In the genomic region with DNA sequence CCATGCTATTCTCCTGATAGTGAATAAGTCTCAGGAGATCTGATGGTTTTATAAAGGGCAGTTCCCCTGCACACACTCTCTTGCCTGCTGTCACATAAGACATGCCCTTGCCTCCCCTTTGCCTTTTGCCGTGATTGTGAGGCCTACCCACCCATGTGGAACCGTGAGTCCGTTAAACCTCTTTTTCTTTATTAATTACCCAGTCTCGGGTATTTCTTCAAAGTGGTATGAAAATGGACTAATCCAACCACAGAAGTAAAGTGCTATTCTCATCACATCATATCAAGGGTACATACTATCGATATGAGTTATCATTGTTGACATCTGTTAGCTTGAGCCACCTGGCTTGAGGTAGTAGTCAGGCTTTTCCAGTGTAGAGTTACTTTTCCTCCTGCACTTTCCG, we compare ENCODE assay signal across 14 cellular contexts. TPM values are rescaled to one million over a fixed set of nuclear protein-coding genes. Genes with fewer than 3 reads are reported as not detected.
DNase-seq lines count a peak whose midpoint lies in the region; ATAC-seq and TF ChIP-seq lines count a peak whose summit lies in the region.
"Had no signal": no experiment of that assay in that cellular context is flagged by ENCODE, and none has a peak within 500 bp of the region (broad histone marks: within the 10 kb centered on the region; RNA-seq: fewer than 3 reads in every experiment).

No MANE protein-coding gene starts in this region.

- intact Hi-C loops in ascending aorta (cut with DNase I) (no loop called here), spleen (cut with DNase I; ENCODE audit: low total_unique reads) (no loop called here), dorsolateral prefrontal cortex (cut with DNase I) (no loop called here)

- peaks cover 21% of the 10 kb centered on the region for H3K36me3 Mint-ChIP-seq in activated CD8-positive, alpha-beta memory T cell treated with anti-CD3 and anti-CD28 coated beads, Interleukin-2, amount 10 ng/mL, durations not matched to agents 7 days and 5 days

- H3K9me3 ChIP-seq in ascending aorta = no peaks in the 10 kb centered on the region
- peaks cover 0 to 9% (median 0%) of the 10 kb centered on the region in 8 donors for H3K9me3 ChIP-seq in spleen
- H3K9me3 ChIP-seq: thyroid gland had no signal

- peak overlapping the region; percentile 6 to 97 for H3K27ac ChIP-seq in ascending aorta
- H3K27ac ChIP-seq in spleen = peak overlapping the region in 5 of 8 donors; percentile 4 to 97 (median 95)
- H3K27ac ChIP-seq in dorsolateral prefrontal cortex = no peak overlapping the region
- H3K27ac ChIP-seq: thyroid gland had no signal

- TF ChIP-seq CTCF in ascending aorta (IDR thresholded peaks at IDR 0.05) (no peak), spleen (IDR thresholded peaks at IDR 0.05 in 8 of 11, conservative IDR thresholded peaks at IDR 0.05 in 3 of 11) (no peak), dorsolateral prefrontal cortex (IDR thresholded peaks at IDR 0.05 in 54 of 56, conservative IDR thresholded peaks at IDR 0.05 in 2 of 56; ENCODE audit: low read depth in 1 of 56, partially characterized antibody in 56 of 56) (no peak)

- H3K4me3 ChIP-seq in ascending aorta = no peak overlapping the region
- H3K4me3 ChIP-seq in spleen = no peak overlapping the region
- H3K4me3 ChIP-seq in dorsolateral prefrontal cortex = no peak overlapping the region
- H3K4me3 ChIP-seq: thyroid gland had no signal

- CTCF ChIA-PET in activated CD8-positive, alpha-beta memory T cell treated with anti-CD3 and anti-CD28 coated beads, Interleukin-2, amount 10 ng/mL, durations not matched to agents 7 days and 5 days (lab: Charles Lee) = no interaction called here

- H3K4me1 Mint-ChIP-seq in activated CD8-positive, alpha-beta memory T cell treated with anti-CD3 and anti-CD28 coated beads, Interleukin-2, amount 10 ng/mL, durations not matched to agents 7 days and 5 days = peaks cover 52% of the 10 kb centered on the region

- peak overlapping the region; percentile 7 for H3K27ac Mint-ChIP-seq in activated CD8-positive, alpha-beta memory T cell treated with anti-CD3 and anti-CD28 coated beads, Interleukin-2, amount 10 ng/mL, durations not matched to agents 7 days and 5 days

- H3K27me3 ChIP-seq in ascending aorta (no peaks in the 10 kb centered on the region), spleen (replicated peaks in 1 of 7) (no peaks in the 10 kb centered on the region), dorsolateral prefrontal cortex (no peaks in the 10 kb centered on the region)
- H3K27me3 ChIP-seq: thyroid gland had no signal

- no peaks in the 10 kb centered on the region for H3K9me3 Mint-ChIP-seq in activated CD8-positive, alpha-beta memory T cell treated with anti-CD3 and anti-CD28 coated beads, Interleukin-2, amount 10 ng/mL, durations not matched to agents 7 days and 5 days (ENCODE audit: low read depth)

- no peaks in the 10 kb centered on the region for H3K27me3 Mint-ChIP-seq in activated CD8-positive, alpha-beta memory T cell treated with anti-CD3 and anti-CD28 coated beads, Interleukin-2, amount 10 ng/mL, durations not matched to agents 7 days and 5 days

- H3K36me3 ChIP-seq in ascending aorta (peaks cover 0 to 6% of the 10 kb centered on the region in 2 donors), spleen (peaks cover 0 to 29% (median 4%) of the 10 kb centered on the region in 6 donors)
- H3K36me3 ChIP-seq: thyroid gland had no signal

- ATAC-seq in activated CD8-positive, alpha-beta memory T cell treated with anti-CD3 and anti-CD28 coated beads, Interleukin-2, amount 10 ng/mL, durations not matched to agents 7 days and 5 days = no peak
- peak; percentile 41 for ATAC-seq in GM21381 (IDR thresholded peaks at IDR 0.05; ENCODE audit: unreplicated experiment)
- ATAC-seq: right cardiac atrium had no signal

- H3K4me1 ChIP-seq in ascending aorta (peaks cover 6 to 44% of the 10 kb centered on the region in 2 donors), spleen (peaks cover 12 to 80% (median 53%) of the 10 kb centered on the region in 6 donors)

- peak overlapping the region; percentile 16 for H3K4me3 Mint-ChIP-seq in activated CD8-positive, alpha-beta memory T cell treated with anti-CD3 and anti-CD28 coated beads, Interleukin-2, amount 10 ng/mL, durations not matched to agents 7 days and 5 days

- 83 to 89% (median 87%) methylated on average over 6 of the region's 6 CpGs for WGBS in spleen, 5 donors

- DNase-seq in activated CD8-positive, alpha-beta memory T cell treated with anti-CD3 and anti-CD28 coated beads, Interleukin-2, amount 10 ng/mL, durations not matched to agents 7 days and 5 days = no peak
- no peak for DNase-seq in activated CD8-positive, alpha-beta memory T cell treated with anti-CD3 and anti-CD28 coated beads, Interleukin-2, amount 50 U/mL, for 4 hours
- DNase-seq in ascending aorta (ENCODE audit: low spot score in 2 of 2) (no peak), spleen (no peak), dorsolateral prefrontal cortex (no peak), NCI-H1092 (lab: John Stamatoyannopoulos, UW) (no peak), NAMALWA (ENCODE audit: low spot score) (no peak)
- DNase-seq: activated gamma-delta T cell, EL, right cardiac atrium, RPMI8226, thyroid gland had no signal

- TF ChIP-seq POLR2A in spleen (IDR thresholded peaks at IDR 0.05) = no peak

RNA-seq across cellular contexts. Expression of gene MANBAL, which starts 2.3 kb away (rescaled TPM):
- total RNA-seq in activated CD8-positive, alpha-beta memory T cell treated with anti-CD3 and anti-CD28 coated beads, Interleukin-2, amount 10 ng/mL, durations not matched to agents 7 days and 5 days = 10 to 100 TPM; 11.3 to 11.5 TPM
- total RNA-seq in ascending aorta (70.2 TPM), spleen (10 to 100 TPM; 10.7 to 24.7 (median 18.1) TPM), dorsolateral prefrontal cortex (10 to 100 TPM; 30.3 to 66.2 (median 44.9) TPM)
- polyA plus RNA-seq in spleen = 10 to 100 TPM; 30.2 to 33.0 (median 32.3) TPM

RNA-seq across cellular contexts. Expression of gene GHRH, which starts 30.1 kb away (rescaled TPM):
- not detected for total RNA-seq in activated CD8-positive, alpha-beta memory T cell treated with anti-CD3 and anti-CD28 coated beads, Interleukin-2, amount 10 ng/mL, durations not matched to agents 7 days and 5 days
- total RNA-seq in ascending aorta = not detected
- total RNA-seq in spleen = not detected
- polyA plus RNA-seq in spleen = not detected
- 1 to 10 TPM in 4 of 120 experiments, under 1 TPM in 1, not detected in 115; 0.97 to 1.7 (median 1.1) TPM for total RNA-seq in dorsolateral prefrontal cortex
- total RNA-seq: NCI-H460, thyroid gland had no signal

RNA-seq across cellular contexts. Expression of gene SRC, which starts 54.2 kb away (rescaled TPM):
- 1 to 10 TPM; 1.9 to 3.6 TPM for total RNA-seq in activated CD8-positive, alpha-beta memory T cell treated with anti-CD3 and anti-CD28 coated beads, Interleukin-2, amount 10 ng/mL, durations not matched to agents 7 days and 5 days
- total RNA-seq in ascending aorta (67.4 TPM), spleen (10 to 100 TPM; 27.3 to 68.0 (median 36.1) TPM), dorsolateral prefrontal cortex (10 to 100 TPM; 14.4 to 53.8 (median 34.1) TPM)
- polyA plus RNA-seq in spleen = 10 to 100 TPM in 2 of 3 donors, 1 to 10 TPM in 1; 7.0 to 28.7 (median 10.1) TPM

Comparison
In these comparisons a context has a peak if more than half of its experiments do, and no peak if none do; other contexts are left out.
1. H3K27ac ChIP-seq: peak in ascending aorta (2 of 2) and spleen (5 of 8); none in dorsolateral prefrontal cortex (0 of 59).